In genomic region chr3:138594935-138595259, GRCh38 we compare ENCODE assay signal across 1 cellular context.
TF ChIP-seq lines count a peak whose summit lies in the region.

No MANE protein-coding gene starts in this region.

TF ChIP-seq in IMR-90, 13 proteins besides CTCF, POLR2A, EP300 and RAD21 (continued from another document):
- TF ChIP-seq ELK1 (IDR thresholded peaks at IDR 0.05; ENCODE audit: borderline replicate concordance, low read depth, low read length) (no peak), SMC3 (IDR thresholded peaks at IDR 0.05; ENCODE audit: low read depth, low read length) (no peak), RFX5 (IDR thresholded peaks at IDR 0.05; ENCODE audit: low read depth, low read length) (no peak), USF2 (IDR thresholded peaks at IDR 0.05; ENCODE audit: low read depth, low read length) (no peak), RCOR1 (IDR thresholded peaks at IDR 0.05; ENCODE audit: insufficient replicate concordance, low read length) (no peak), NFE2L2 (IDR thresholded peaks at IDR 0.05; ENCODE audit: low read depth, low read length) (no peak), BHLHE40 (IDR thresholded peaks at IDR 0.05; ENCODE audit: low read depth, low read length) (no peak), MXI1 (IDR thresholded peaks at IDR 0.05; ENCODE audit: borderline replicate concordance, low read depth, low read length) (no peak), CEBPB (IDR thresholded peaks at IDR 0.05; ENCODE audit: low read depth, low read length) (no peak), FOS (IDR thresholded peaks at IDR 0.05; ENCODE audit: low read depth, low read length) (no peak), CHD1 (IDR thresholded peaks at IDR 0.05; ENCODE audit: low read depth, low read length) (no peak)
